Comparison of ENCODE assay signal across 8 cellular contexts in the genomic region with DNA sequence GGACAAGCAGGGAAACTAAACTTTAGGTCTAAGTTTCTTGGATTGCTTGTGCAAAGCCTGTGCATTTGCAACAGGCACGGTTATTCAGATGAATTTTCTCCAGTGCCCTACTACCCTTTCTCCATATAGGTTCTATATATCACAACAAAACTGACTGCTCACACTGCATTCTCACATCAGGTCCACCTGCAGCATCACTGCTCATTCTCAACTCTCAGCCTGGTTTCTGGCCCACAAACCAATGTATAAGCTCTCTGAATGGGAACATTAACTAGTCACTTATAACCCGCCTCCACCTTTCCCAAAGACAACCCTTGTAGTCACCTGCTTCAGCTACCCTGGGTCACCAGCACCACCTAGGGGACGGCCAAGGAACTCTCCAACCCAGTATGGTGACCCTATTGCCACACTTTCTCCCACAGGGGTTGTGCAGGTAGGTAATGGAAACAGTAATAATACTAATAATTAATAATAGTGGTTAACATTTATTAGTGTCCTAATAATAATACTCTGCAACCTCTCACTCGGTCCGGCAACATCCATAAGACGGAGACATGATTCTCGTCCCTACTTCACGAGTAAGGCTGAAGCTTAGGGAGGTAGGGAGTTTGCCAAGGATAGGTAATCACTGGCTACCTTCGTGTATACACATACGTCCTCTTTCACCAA.
DNase-seq lines count a peak whose midpoint lies in the region; ATAC-seq, FAIRE-seq and TF ChIP-seq lines count a peak whose summit lies in the region.

No MANE protein-coding gene starts in this region.

- H2AFZ ChIP-seq in keratinocyte (ENCODE audit: control insufficient read depth, low read length) = no peak overlapping the region

- no peak for FAIRE-seq in keratinocyte (lab: Jason Lieb, UNC)
- FAIRE-seq in RCC 7860 (lab: Jason Lieb, UNC) = no peak

- H3K36me3 ChIP-seq in keratinocyte (ENCODE audit: control insufficient read depth in 2 of 2, extremely low read depth in 1 of 2, insufficient read depth in 2 of 2, low read length in 2 of 2) = peaks cover 10 to 29% of the 10 kb centered on the region in 2 experiments

- no peak overlapping the region for H3K27ac ChIP-seq in keratinocyte (ENCODE audit: control insufficient read depth, insufficient read depth, low read length)

- H3K79me2 ChIP-seq in keratinocyte (ENCODE audit: control insufficient read depth, insufficient read depth, low read length) = no peaks in the 10 kb centered on the region

- H3K27me3 ChIP-seq in keratinocyte (ENCODE audit: control insufficient read depth, extremely low read depth, insufficient read depth, low read length) = no peaks in the 10 kb centered on the region

- H3K9me1 ChIP-seq in keratinocyte (ENCODE audit: control insufficient read depth, extremely low read depth, insufficient read depth, low read length) = no peaks in the 10 kb centered on the region

- TF ChIP-seq CTCF in GM12865 (IDR thresholded peaks at IDR 0.05; ENCODE audit: insufficient read depth, low read depth, low read length, missing control alignments) = peak; percentile 77
- peak; percentile 74 to 82 (median 80) for TF ChIP-seq CTCF in keratinocyte (optimal IDR thresholded peaks at IDR 0.05 in 1 of 3, IDR thresholded peaks at IDR 0.05 in 1 of 3, conservative IDR thresholded peaks at IDR 0.05 in 1 of 3; ENCODE audit: extremely low read depth in 1 of 3, insufficient read depth in 2 of 3, low read length in 3 of 3)

- H3K4me3 ChIP-seq in GM12865 (ENCODE audit: low read depth, low read length) (no peak overlapping the region), keratinocyte (ENCODE audit: control insufficient read depth in 2 of 3, extremely low read depth in 1 of 3, insufficient read depth in 2 of 3, low read depth in 1 of 3, low read length in 3 of 3) (no peak overlapping the region)

- DNase-seq in A172 (ENCODE audit: low spot score) = peak; percentile 41
- peak; percentile 56 for DNase-seq in GM12865 (ENCODE audit: low read depth)
- peak; percentile 50 for DNase-seq in RKO (ENCODE audit: low spot score)
- DNase-seq in activated naive CD4-positive, alpha-beta T cell treated with anti-CD3 and anti-CD28 coated beads, Interleukin-2, amount 50 U/mL, for 16 hours = peak; percentile 65
- peak; percentile 13 for DNase-seq in keratinocyte (ENCODE audit: low read depth, low spot score)
- DNase-seq in stimulated activated CD8-positive, alpha-beta memory T cell treated with anti-CD3 and anti-CD28 coated beads, Interleukin-15, amount 100 ng/mL, for 24 hours (ENCODE audit: low read depth) = peak; percentile 26
- no peak for DNase-seq in RCC 7860 (ENCODE audit: low spot score)

- dilution Hi-C loops in keratinocyte (cut with MboI; ENCODE audit: extremely low pct_ligation_motif_present, low sequenced_read_pairs) = loop anchor here (25.0 kb wide), 1 partner anchor 391 kb away; no protein-coding TSS in a partner anchor

- no peaks in the 10 kb centered on the region for H3K9me3 ChIP-seq in keratinocyte (ENCODE audit: control insufficient read depth, low read depth, low read length)

- H3K4me1 ChIP-seq in keratinocyte (ENCODE audit: control insufficient read depth, extremely low read depth, insufficient read depth, low read length) = peaks cover 6% of the 10 kb centered on the region

- ATAC-seq in HG03342 (IDR thresholded peaks at IDR 0.05; ENCODE audit: unreplicated experiment) = peak; percentile 71

- no peak overlapping the region for H3K4me2 ChIP-seq in keratinocyte (ENCODE audit: control insufficient read depth, extremely low read depth, insufficient read depth, low read depth, low read length)

- H3K9ac ChIP-seq in keratinocyte (ENCODE audit: control insufficient read depth, extremely low read depth, insufficient read depth, low read length) = no peak overlapping the region

- no peaks in the 10 kb centered on the region for H4K20me1 ChIP-seq in keratinocyte (ENCODE audit: control insufficient read depth, extremely low read depth, insufficient read depth, low read length)
